1 cellular context compared by ENCODE assay signal in genomic region chr21:28256420-28256831, GRCh38.
TF ChIP-seq lines count a peak whose summit lies in the region.

No MANE protein-coding gene starts in this region.

TF ChIP-seq in HepG2, 621 proteins besides CTCF, POLR2A, EP300 and RAD21 (continued from another document and continues in another):
- TF ChIP-seq ZBTB2 (CRISPR knock-in tag; IDR thresholded peaks at IDR 0.05; ENCODE audit: low read depth) (no peak), ZNF280D (CRISPR knock-in tag; IDR thresholded peaks at IDR 0.05) (0 out of 2 replicates have a peak, but pooled peaks have one; percentile 28), ZFP1 (CRISPR knock-in tag; IDR thresholded peaks at IDR 0.05) (0 out of 2 replicates have a peak, but pooled peaks have one; percentile 24), AHDC1 (CRISPR knock-in tag; IDR thresholded peaks at IDR 0.05; ENCODE audit: borderline replicate concordance) (peak; percentile 90), FOXP4 (CRISPR knock-in tag; IDR thresholded peaks at IDR 0.05) (peak; percentile 89), USF2 (IDR thresholded peaks at IDR 0.05; ENCODE audit: low read depth, low read length) (no peak), USF2 (CRISPR knock-in tag; IDR thresholded peaks at IDR 0.05; ENCODE audit: borderline replicate concordance) (no peak), ZSCAN22 (CRISPR knock-in tag; IDR thresholded peaks at IDR 0.05) (no peak), NR2F2 (IDR thresholded peaks at IDR 0.05; ENCODE audit: borderline replicate concordance, low read depth) (0 out of 2 replicates have a peak, but pooled peaks have one; percentile 38), NR2C2 (CRISPR knock-in tag; IDR thresholded peaks at IDR 0.05; ENCODE audit: borderline replicate concordance) (peak; percentile 39; the same call in 1 of the 2 replicates), ZNF614 (CRISPR knock-in tag; IDR thresholded peaks at IDR 0.05; ENCODE audit: borderline replicate concordance) (peak; percentile 80), NCOR1 (IDR thresholded peaks at IDR 0.05; ENCODE audit: borderline replicate concordance, low read length) (peak; percentile 63; the same call in 1 of the 2 replicates), HOXA3 (CRISPR knock-in tag; IDR thresholded peaks at IDR 0.05) (peak; percentile 27; the same call in 1 of the 2 replicates), MXD3 (CRISPR knock-in tag; IDR thresholded peaks at IDR 0.05) (no peak), ATF3 (CRISPR knock-in tag; IDR thresholded peaks at IDR 0.05) (peak; percentile 58; the same call in 1 of the 2 replicates), ZNF615 (CRISPR knock-in tag; IDR thresholded peaks at IDR 0.05; ENCODE audit: borderline replicate concordance) (no peak), ZNF138 (CRISPR knock-in tag; IDR thresholded peaks at IDR 0.05; ENCODE audit: low read depth) (no peak), ZZZ3 (CRISPR knock-in tag; IDR thresholded peaks at IDR 0.05; ENCODE audit: borderline replicate concordance) (0 out of 2 replicates have a peak, but pooled peaks have one; percentile 33), MAFK (conservative IDR thresholded peaks at IDR 0.05 in 1 of 2, IDR thresholded peaks at IDR 0.05 in 1 of 2; ENCODE audit: low read length in 2 of 2) (no peak), TMF1 (CRISPR knock-in tag; IDR thresholded peaks at IDR 0.05; ENCODE audit: low read depth) (no peak), ZKSCAN8 (CRISPR knock-in tag; IDR thresholded peaks at IDR 0.05; ENCODE audit: borderline replicate concordance) (0 out of 2 replicates have a peak, but pooled peaks have one; percentile 35), SMAD3 (CRISPR knock-in tag; IDR thresholded peaks at IDR 0.05) (peak; percentile 82), KDM4B (CRISPR knock-in tag; IDR thresholded peaks at IDR 0.05) (0 out of 2 replicates have a peak, but pooled peaks have one; percentile 43), ZNF7 (CRISPR knock-in tag; IDR thresholded peaks at IDR 0.05) (no peak), TRIM24 (CRISPR knock-in tag; IDR thresholded peaks at IDR 0.05) (no peak), DPF2 (CRISPR knock-in tag; IDR thresholded peaks at IDR 0.05; ENCODE audit: borderline replicate concordance, low read depth) (peak; percentile 75; the same call in 1 of the 2 replicates), ZNF768 (CRISPR knock-in tag; IDR thresholded peaks at IDR 0.05) (no peak), ZEB1 (IDR thresholded peaks at IDR 0.05; ENCODE audit: insufficient replicate concordance, low read depth) (no peak), RARA (CRISPR knock-in tag; IDR thresholded peaks at IDR 0.05) (peak; percentile 96), SP2 (CRISPR knock-in tag; IDR thresholded peaks at IDR 0.05) (no peak), THRA (CRISPR knock-in tag; IDR thresholded peaks at IDR 0.05; ENCODE audit: borderline replicate concordance) (0 out of 2 replicates have a peak, but pooled peaks have one; percentile 11), ELF3 (CRISPR knock-in tag; IDR thresholded peaks at IDR 0.05) (0 out of 2 replicates have a peak, but pooled peaks have one; percentile 48), ZBTB25 (CRISPR knock-in tag; IDR thresholded peaks at IDR 0.05) (peak; percentile 73; the same call in 1 of the 2 replicates), SALL1 (CRISPR knock-in tag; IDR thresholded peaks at IDR 0.05) (peak; percentile 64; the same call in 1 of the 2 replicates), ZC3H13 (CRISPR knock-in tag; IDR thresholded peaks at IDR 0.05) (no peak), SIX4 (CRISPR knock-in tag; IDR thresholded peaks at IDR 0.05) (0 out of 2 replicates have a peak, but pooled peaks have one; percentile 33), ZFP36L1 (CRISPR knock-in tag; IDR thresholded peaks at IDR 0.05) (peak; percentile 47; the same call in 1 of the 2 replicates), ZNF205 (CRISPR knock-in tag; IDR thresholded peaks at IDR 0.05) (peak; percentile 99), RCOR2 (CRISPR knock-in tag; IDR thresholded peaks at IDR 0.05) (0 out of 2 replicates have a peak, but pooled peaks have one; percentile 60), NR1H2 (CRISPR knock-in tag; IDR thresholded peaks at IDR 0.05; ENCODE audit: borderline replicate concordance, low read depth) (no peak), HNRNPUL1 (IDR thresholded peaks at IDR 0.05; ENCODE audit: low read depth, low read length) (0 out of 2 replicates have a peak, but pooled peaks have one; percentile 46), ZNF207 (IDR thresholded peaks at IDR 0.05; ENCODE audit: borderline replicate concordance) (no peak), ZSCAN12 (CRISPR knock-in tag; IDR thresholded peaks at IDR 0.05) (no peak), TCF7L2 (IDR thresholded peaks at IDR 0.05; ENCODE audit: low read depth, low read length) (peak; percentile 83), FOXO1 (CRISPR knock-in tag; IDR thresholded peaks at IDR 0.05) (peak; percentile 95), TBX2 (CRISPR knock-in tag; IDR thresholded peaks at IDR 0.05; ENCODE audit: borderline replicate concordance) (peak; percentile 79)
